ENCODE assay signal across 1 cellular context in the genomic region with DNA sequence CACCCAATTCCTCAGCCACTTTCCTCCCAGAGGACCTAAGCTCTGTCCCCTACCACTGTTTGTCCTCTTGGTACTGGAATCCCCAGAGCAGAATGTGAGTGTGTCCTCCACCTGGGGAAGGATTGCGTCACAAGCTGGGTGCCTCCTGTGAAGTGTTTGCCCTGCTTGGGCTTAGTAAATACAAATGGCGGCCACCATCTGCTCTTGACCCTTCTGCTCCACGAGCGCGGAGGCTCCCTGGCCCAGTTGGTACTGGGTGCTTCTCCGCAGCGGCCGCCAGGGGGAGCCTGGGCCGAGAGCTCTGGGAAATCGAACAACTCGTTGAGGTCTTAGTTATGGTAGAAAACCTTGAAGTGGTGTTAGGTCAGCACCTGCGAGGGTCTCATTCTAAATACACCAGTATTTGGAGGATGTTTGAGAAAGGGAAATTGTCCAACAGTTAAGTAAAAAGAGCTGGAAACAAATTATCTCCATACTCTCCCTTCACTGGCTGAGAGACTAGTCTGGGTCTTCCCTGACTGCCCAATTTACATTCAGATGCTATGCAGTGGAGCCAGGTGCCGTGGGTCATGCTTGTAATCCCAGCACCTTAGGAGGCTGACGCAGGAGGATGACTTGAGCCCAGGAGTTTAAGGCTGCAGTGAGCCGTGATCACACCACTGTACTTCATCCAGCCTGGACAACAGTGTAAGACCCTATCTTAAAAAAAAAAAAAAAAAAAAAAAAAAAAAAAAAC.
TF ChIP-seq lines count a peak whose summit lies in the region.

No MANE protein-coding gene starts in this region.

TF ChIP-seq in HepG2, 621 proteins besides CTCF, POLR2A, EP300 and RAD21 (continued from another document and continues in another):
- TF ChIP-seq, protein P1, sequence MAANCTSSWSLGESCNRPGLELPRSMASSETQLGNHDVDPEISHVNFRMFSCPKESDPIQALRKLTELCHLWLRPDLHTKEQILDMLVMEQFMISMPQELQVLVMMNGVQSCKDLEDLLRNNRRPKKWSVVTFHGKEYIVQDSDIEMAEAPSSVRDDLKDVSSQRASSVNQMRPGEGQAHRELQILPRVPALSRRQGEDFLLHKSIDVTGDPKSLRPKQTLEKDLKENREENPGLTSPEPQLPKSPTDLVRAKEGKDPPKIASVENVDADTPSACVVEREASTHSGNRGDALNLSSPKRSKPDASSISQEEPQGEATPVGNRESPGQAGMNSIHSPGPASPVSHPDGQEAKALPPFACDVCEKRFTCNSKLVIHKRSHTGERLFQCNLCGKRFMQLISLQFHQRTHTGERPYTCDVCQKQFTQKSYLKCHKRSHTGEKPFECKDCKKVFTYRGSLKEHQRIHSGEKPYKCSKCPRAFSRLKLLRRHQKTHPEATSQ (CRISPR knock-in tag; IDR thresholded peaks at IDR 0.05; ENCODE audit: borderline replicate concordance): peak; percentile 90; the same call in 1 of the 2 replicates
- peak; percentile 93 for TF ChIP-seq YY1 (IDR thresholded peaks at IDR 0.05; ENCODE audit: insufficient read depth, insufficient replicate concordance, low read depth, low read length)
- TF ChIP-seq GATAD2A (CRISPR knock-in tag; IDR thresholded peaks at IDR 0.05): peak; percentile 96
- TF ChIP-seq, protein P2, sequence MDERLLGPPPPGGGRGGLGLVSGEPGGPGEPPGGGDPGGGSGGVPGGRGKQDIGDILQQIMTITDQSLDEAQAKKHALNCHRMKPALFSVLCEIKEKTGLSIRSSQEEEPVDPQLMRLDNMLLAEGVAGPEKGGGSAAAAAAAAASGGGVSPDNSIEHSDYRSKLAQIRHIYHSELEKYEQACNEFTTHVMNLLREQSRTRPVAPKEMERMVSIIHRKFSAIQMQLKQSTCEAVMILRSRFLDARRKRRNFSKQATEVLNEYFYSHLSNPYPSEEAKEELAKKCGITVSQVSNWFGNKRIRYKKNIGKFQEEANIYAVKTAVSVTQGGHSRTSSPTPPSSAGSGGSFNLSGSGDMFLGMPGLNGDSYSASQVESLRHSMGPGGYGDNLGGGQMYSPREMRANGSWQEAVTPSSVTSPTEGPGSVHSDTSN (CRISPR knock-in tag; IDR thresholded peaks at IDR 0.05): no peak
- TF ChIP-seq, protein P3, sequence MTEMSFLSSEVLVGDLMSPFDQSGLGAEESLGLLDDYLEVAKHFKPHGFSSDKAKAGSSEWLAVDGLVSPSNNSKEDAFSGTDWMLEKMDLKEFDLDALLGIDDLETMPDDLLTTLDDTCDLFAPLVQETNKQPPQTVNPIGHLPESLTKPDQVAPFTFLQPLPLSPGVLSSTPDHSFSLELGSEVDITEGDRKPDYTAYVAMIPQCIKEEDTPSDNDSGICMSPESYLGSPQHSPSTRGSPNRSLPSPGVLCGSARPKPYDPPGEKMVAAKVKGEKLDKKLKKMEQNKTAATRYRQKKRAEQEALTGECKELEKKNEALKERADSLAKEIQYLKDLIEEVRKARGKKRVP (CRISPR knock-in tag; IDR thresholded peaks at IDR 0.05): peak in 1 of 2 experiments; percentile 94; a peak in 2 of 4 replicates
- no peak for TF ChIP-seq ZNF3 (CRISPR knock-in tag; IDR thresholded peaks at IDR 0.05)
- 0 out of 2 replicates have a peak, but pooled peaks have one; percentile 66 for TF ChIP-seq ZNF546 (CRISPR knock-in tag; conservative IDR thresholded peaks at IDR 0.05)
- TF ChIP-seq ZSCAN29 (CRISPR knock-in tag; conservative IDR thresholded peaks at IDR 0.05): peak; percentile 72; the same call in 1 of the 2 replicates
- no peak for TF ChIP-seq ZSCAN22 (CRISPR knock-in tag; IDR thresholded peaks at IDR 0.05)
- TF ChIP-seq RBFOX2 (IDR thresholded peaks at IDR 0.05; ENCODE audit: low read depth, low read length): no peak
- no peak for TF ChIP-seq SMAD9 (CRISPR knock-in tag; IDR thresholded peaks at IDR 0.05)
- no peak for TF ChIP-seq PHB2 (IDR thresholded peaks at IDR 0.05; ENCODE audit: partially characterized antibody)
- TF ChIP-seq ATRX (CRISPR knock-in tag; IDR thresholded peaks at IDR 0.05; ENCODE audit: borderline replicate concordance): no peak
- peak; percentile 82 for TF ChIP-seq FOSL2 (CRISPR knock-in tag; IDR thresholded peaks at IDR 0.05)
- no peak for TF ChIP-seq ZNF549 (CRISPR knock-in tag; IDR thresholded peaks at IDR 0.05)
- TF ChIP-seq ZNF335 (CRISPR knock-in tag; IDR thresholded peaks at IDR 0.05): no peak
- no peak; the same call in 1 of the 2 replicates for TF ChIP-seq ONECUT2 (CRISPR knock-in tag; IDR thresholded peaks at IDR 0.05)
- TF ChIP-seq NCOA5 (CRISPR knock-in tag; IDR thresholded peaks at IDR 0.05): no peak
- TF ChIP-seq ZNF547 (CRISPR knock-in tag; IDR thresholded peaks at IDR 0.05): peak; percentile 57; the same call in 1 of the 2 replicates
- TF ChIP-seq ASH2L (IDR thresholded peaks at IDR 0.05; ENCODE audit: insufficient read length, low read depth, low read length): peak; percentile 27
- peak; percentile 60 for TF ChIP-seq CREB1 (IDR thresholded peaks at IDR 0.05)
- TF ChIP-seq CREB1 (CRISPR knock-in tag; IDR thresholded peaks at IDR 0.05): peak; percentile 74
- peak; percentile 84; the same call in 1 of the 2 replicates for TF ChIP-seq ZNF766 (CRISPR knock-in tag; IDR thresholded peaks at IDR 0.05; ENCODE audit: borderline replicate concordance)
- TF ChIP-seq NFIC (IDR thresholded peaks at IDR 0.05; ENCODE audit: low read length): no peak
- 0 out of 2 replicates have a peak, but pooled peaks have one; percentile 40 for TF ChIP-seq HOXD1 (CRISPR knock-in tag; IDR thresholded peaks at IDR 0.05)
- no peak for TF ChIP-seq ZFP36 (IDR thresholded peaks at IDR 0.05; ENCODE audit: borderline replicate concordance, low read depth, low read length, partially characterized antibody)
- TF ChIP-seq AKAP8 (CRISPR knock-in tag; IDR thresholded peaks at IDR 0.05): 0 out of 2 replicates have a peak, but pooled peaks have one; percentile 49
- TF ChIP-seq ZNF614 (CRISPR knock-in tag; IDR thresholded peaks at IDR 0.05; ENCODE audit: borderline replicate concordance): peak; percentile 93
- no peak for TF ChIP-seq HMGA1 (CRISPR knock-in tag; conservative IDR thresholded peaks at IDR 0.05)
- no peak for TF ChIP-seq ZNF20 (CRISPR knock-in tag; IDR thresholded peaks at IDR 0.05)
- TF ChIP-seq REPIN1 (CRISPR knock-in tag; IDR thresholded peaks at IDR 0.05; ENCODE audit: borderline replicate concordance, low read depth): peak; percentile 99
- no peak for TF ChIP-seq REL (CRISPR knock-in tag; conservative IDR thresholded peaks at IDR 0.05)
- TF ChIP-seq NCOR1 (IDR thresholded peaks at IDR 0.05; ENCODE audit: borderline replicate concordance, low read length): no peak
- TF ChIP-seq ZNF138 (CRISPR knock-in tag; IDR thresholded peaks at IDR 0.05; ENCODE audit: low read depth): no peak
- TF ChIP-seq, protein P4, sequence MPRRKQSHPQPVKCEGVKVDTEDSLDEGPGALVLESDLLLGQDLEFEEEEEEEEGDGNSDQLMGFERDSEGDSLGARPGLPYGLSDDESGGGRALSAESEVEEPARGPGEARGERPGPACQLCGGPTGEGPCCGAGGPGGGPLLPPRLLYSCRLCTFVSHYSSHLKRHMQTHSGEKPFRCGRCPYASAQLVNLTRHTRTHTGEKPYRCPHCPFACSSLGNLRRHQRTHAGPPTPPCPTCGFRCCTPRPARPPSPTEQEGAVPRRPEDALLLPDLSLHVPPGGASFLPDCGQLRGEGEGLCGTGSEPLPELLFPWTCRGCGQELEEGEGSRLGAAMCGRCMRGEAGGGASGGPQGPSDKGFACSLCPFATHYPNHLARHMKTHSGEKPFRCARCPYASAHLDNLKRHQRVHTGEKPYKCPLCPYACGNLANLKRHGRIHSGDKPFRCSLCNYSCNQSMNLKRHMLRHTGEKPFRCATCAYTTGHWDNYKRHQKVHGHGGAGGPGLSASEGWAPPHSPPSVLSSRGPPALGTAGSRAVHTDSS (CRISPR knock-in tag; conservative IDR thresholded peaks at IDR 0.05): no peak
- no peak for TF ChIP-seq ZNF577 (CRISPR knock-in tag; IDR thresholded peaks at IDR 0.05; ENCODE audit: borderline replicate concordance, low read depth)
- TF ChIP-seq, protein P5, sequence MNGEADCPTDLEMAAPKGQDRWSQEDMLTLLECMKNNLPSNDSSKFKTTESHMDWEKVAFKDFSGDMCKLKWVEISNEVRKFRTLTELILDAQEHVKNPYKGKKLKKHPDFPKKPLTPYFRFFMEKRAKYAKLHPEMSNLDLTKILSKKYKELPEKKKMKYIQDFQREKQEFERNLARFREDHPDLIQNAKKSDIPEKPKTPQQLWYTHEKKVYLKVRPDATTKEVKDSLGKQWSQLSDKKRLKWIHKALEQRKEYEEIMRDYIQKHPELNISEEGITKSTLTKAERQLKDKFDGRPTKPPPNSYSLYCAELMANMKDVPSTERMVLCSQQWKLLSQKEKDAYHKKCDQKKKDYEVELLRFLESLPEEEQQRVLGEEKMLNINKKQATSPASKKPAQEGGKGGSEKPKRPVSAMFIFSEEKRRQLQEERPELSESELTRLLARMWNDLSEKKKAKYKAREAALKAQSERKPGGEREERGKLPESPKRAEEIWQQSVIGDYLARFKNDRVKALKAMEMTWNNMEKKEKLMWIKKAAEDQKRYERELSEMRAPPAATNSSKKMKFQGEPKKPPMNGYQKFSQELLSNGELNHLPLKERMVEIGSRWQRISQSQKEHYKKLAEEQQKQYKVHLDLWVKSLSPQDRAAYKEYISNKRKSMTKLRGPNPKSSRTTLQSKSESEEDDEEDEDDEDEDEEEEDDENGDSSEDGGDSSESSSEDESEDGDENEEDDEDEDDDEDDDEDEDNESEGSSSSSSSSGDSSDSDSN (CRISPR knock-in tag; IDR thresholded peaks at IDR 0.05): peak; percentile 62; the same call in 1 of the 2 replicates
- peak; percentile 58; the same call in 1 of the 2 replicates for TF ChIP-seq KLF9 (CRISPR knock-in tag; IDR thresholded peaks at IDR 0.05; ENCODE audit: low read depth)
- TF ChIP-seq TBP (CRISPR knock-in tag; IDR thresholded peaks at IDR 0.05): no peak
- TF ChIP-seq GTF3A (CRISPR knock-in tag; conservative IDR thresholded peaks at IDR 0.05): 0 out of 2 replicates have a peak, but pooled peaks have one; percentile 44
- peak; percentile 94 for TF ChIP-seq ESRRA (CRISPR knock-in tag; IDR thresholded peaks at IDR 0.05; ENCODE audit: low read depth)
- peak; percentile 39; the same call in 1 of the 2 replicates for TF ChIP-seq ZZZ3 (CRISPR knock-in tag; IDR thresholded peaks at IDR 0.05; ENCODE audit: borderline replicate concordance)
- peak; percentile 87; the same call in 1 of the 2 replicates for TF ChIP-seq ZNF34 (CRISPR knock-in tag; IDR thresholded peaks at IDR 0.05; ENCODE audit: borderline replicate concordance)
- TF ChIP-seq, protein P6, sequence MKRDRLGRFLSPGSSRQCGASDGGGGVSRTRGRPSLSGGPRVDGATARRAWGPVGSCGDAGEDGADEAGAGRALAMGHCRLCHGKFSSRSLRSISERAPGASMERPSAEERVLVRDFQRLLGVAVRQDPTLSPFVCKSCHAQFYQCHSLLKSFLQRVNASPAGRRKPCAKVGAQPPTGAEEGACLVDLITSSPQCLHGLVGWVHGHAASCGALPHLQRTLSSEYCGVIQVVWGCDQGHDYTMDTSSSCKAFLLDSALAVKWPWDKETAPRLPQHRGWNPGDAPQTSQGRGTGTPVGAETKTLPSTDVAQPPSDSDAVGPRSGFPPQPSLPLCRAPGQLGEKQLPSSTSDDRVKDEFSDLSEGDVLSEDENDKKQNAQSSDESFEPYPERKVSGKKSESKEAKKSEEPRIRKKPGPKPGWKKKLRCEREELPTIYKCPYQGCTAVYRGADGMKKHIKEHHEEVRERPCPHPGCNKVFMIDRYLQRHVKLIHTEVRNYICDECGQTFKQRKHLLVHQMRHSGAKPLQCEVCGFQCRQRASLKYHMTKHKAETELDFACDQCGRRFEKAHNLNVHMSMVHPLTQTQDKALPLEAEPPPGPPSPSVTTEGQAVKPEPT (CRISPR knock-in tag; IDR thresholded peaks at IDR 0.05; ENCODE audit: low read depth): 0 out of 2 replicates have a peak, but pooled peaks have one; percentile 67
- TF ChIP-seq ZNF703 (CRISPR knock-in tag; IDR thresholded peaks at IDR 0.05; ENCODE audit: borderline replicate concordance): no peak
- TF ChIP-seq, protein P7, sequence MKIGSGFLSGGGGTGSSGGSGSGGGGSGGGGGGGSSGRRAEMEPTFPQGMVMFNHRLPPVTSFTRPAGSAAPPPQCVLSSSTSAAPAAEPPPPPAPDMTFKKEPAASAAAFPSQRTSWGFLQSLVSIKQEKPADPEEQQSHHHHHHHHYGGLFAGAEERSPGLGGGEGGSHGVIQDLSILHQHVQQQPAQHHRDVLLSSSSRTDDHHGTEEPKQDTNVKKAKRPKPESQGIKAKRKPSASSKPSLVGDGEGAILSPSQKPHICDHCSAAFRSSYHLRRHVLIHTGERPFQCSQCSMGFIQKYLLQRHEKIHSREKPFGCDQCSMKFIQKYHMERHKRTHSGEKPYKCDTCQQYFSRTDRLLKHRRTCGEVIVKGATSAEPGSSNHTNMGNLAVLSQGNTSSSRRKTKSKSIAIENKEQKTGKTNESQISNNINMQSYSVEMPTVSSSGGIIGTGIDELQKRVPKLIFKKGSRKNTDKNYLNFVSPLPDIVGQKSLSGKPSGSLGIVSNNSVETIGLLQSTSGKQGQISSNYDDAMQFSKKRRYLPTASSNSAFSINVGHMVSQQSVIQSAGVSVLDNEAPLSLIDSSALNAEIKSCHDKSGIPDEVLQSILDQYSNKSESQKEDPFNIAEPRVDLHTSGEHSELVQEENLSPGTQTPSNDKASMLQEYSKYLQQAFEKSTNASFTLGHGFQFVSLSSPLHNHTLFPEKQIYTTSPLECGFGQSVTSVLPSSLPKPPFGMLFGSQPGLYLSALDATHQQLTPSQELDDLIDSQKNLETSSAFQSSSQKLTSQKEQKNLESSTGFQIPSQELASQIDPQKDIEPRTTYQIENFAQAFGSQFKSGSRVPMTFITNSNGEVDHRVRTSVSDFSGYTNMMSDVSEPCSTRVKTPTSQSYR (CRISPR knock-in tag; IDR thresholded peaks at IDR 0.05; ENCODE audit: borderline replicate concordance): peak; percentile 71; the same call in 1 of the 2 replicates
- TF ChIP-seq ZMAT3 (CRISPR knock-in tag; conservative IDR thresholded peaks at IDR 0.05): no peak
- TF ChIP-seq, protein P8, sequence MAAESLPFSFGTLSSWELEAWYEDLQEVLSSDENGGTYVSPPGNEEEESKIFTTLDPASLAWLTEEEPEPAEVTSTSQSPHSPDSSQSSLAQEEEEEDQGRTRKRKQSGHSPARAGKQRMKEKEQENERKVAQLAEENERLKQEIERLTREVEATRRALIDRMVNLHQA (CRISPR knock-in tag; IDR thresholded peaks at IDR 0.05): no peak
- TF ChIP-seq TOPORS (CRISPR knock-in tag; IDR thresholded peaks at IDR 0.05): peak; percentile 88; the same call in 1 of the 2 replicates
- no peak for TF ChIP-seq RAD51 (IDR thresholded peaks at IDR 0.05; ENCODE audit: borderline replicate concordance)
- TF ChIP-seq KDM3A (CRISPR knock-in tag; IDR thresholded peaks at IDR 0.05; ENCODE audit: low read depth): 0 out of 2 replicates have a peak, but pooled peaks have one; percentile 48
- no peak for TF ChIP-seq ZNF382 (CRISPR knock-in tag; IDR thresholded peaks at IDR 0.05; ENCODE audit: borderline replicate concordance)
- TF ChIP-seq FOXJ3 (CRISPR knock-in tag; IDR thresholded peaks at IDR 0.05; ENCODE audit: borderline replicate concordance): peak; percentile 92; the same call in 1 of the 2 replicates
- TF ChIP-seq POLR2G (IDR thresholded peaks at IDR 0.05; ENCODE audit: low read depth, low read length): no peak
- TF ChIP-seq JUN (CRISPR knock-in tag; IDR thresholded peaks at IDR 0.05): peak; percentile 63; the same call in 1 of the 2 replicates
- no peak for TF ChIP-seq EEA1 (CRISPR knock-in tag; IDR thresholded peaks at IDR 0.05; ENCODE audit: borderline replicate concordance)
- no peak for TF ChIP-seq GZF1 (CRISPR knock-in tag; IDR thresholded peaks at IDR 0.05)
- no peak for TF ChIP-seq ZFP36L2 (CRISPR knock-in tag; IDR thresholded peaks at IDR 0.05)
- TF ChIP-seq ATF7-NPFF (CRISPR knock-in tag; IDR thresholded peaks at IDR 0.05; ENCODE audit: low read depth): no peak
- TF ChIP-seq ZNF746 (CRISPR knock-in tag; IDR thresholded peaks at IDR 0.05): peak; percentile 58; the same call in 1 of the 2 replicates
- no peak for TF ChIP-seq ZNF484 (CRISPR knock-in tag; IDR thresholded peaks at IDR 0.05; ENCODE audit: borderline replicate concordance, low read depth)
